Comparison of ENCODE assay signal across 13 cellular contexts in the genomic region with DNA sequence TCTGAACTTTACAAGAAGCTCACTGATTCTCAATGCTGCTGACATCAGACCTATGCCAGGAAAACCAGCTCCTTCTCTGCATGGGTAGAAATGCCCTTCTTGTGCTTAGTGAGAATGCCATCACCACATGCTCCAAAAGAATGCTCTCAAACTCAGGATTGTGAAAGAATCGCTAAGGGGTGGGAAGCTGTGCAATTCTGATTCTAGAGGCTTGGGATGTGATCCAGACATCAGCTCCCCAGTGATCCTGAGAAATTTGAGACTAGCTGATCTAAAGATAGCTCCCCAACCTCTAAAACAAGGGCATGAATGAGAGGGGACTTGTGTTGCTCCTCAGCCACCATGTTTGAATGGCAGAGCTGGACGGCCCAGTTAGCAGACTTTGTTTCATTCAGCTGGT.
DNase-seq lines count a peak whose midpoint lies in the region; ATAC-seq and TF ChIP-seq lines count a peak whose summit lies in the region.
"Had no signal": no experiment of that assay in that cellular context is flagged by ENCODE, and none has a peak within 500 bp of the region (broad histone marks: within the 10 kb centered on the region; RNA-seq: fewer than 3 reads in every experiment).

No MANE protein-coding gene starts in this region.

- CTCF ChIA-PET in BJ (lab: Yijun Ruan, JAX): interaction anchor here (1.1 to 1.6 kb wide), 2 partner anchors 11 to 24 kb away, joined by 3 to 4 read pairs; no protein-coding TSS in a partner anchor

- no peaks in the 10 kb centered on the region for H3K27me3 ChIP-seq in BJ (ENCODE audit: control insufficient read depth, insufficient read depth, low read length)
- H3K27me3 ChIP-seq: uterus had no signal

- ATAC-seq in SK-N-SH treated with all-trans-retinoic acid at 6 μM for 48 hours: peak; percentile 39
- no peak for ATAC-seq in GM21576 (IDR thresholded peaks at IDR 0.05; ENCODE audit: unreplicated experiment)
- no peak for ATAC-seq in HG03159 (IDR thresholded peaks at IDR 0.05; ENCODE audit: unreplicated experiment)
- ATAC-seq: CD8-positive, alpha-beta T cell; mucosa of descending colon had no signal

- in situ Hi-C loops in GM13977 (cut with MboI; ENCODE audit: low pct_unique_long_range_greater_than_20kb, low sequenced_read_pairs, unreplicated experiment): no loop called here

- H3K4me3 ChIP-seq in BJ (ENCODE audit: low read depth, low read length): no peak overlapping the region
- no peak overlapping the region for H3K4me3 ChIP-seq in retinal pigment epithelial cell (ENCODE audit: low read length)
- H3K4me3 ChIP-seq: mucosa of descending colon, uterus had no signal

- no peaks in the 10 kb centered on the region; the same call in 1 of the 2 replicates for H3K36me3 ChIP-seq in BJ (ENCODE audit: control insufficient read depth, insufficient read depth, low read length)
- H3K36me3 ChIP-seq: uterus had no signal

- DNase-seq in BJ (ENCODE audit: low read depth) (peak; percentile 61), fibroblast of peridontal ligament (ENCODE audit: extremely low read depth) (peak; percentile 94), retinal pigment epithelial cell (ENCODE audit: low read depth) (peak; percentile 48), GM13977 (ENCODE audit: low spot score) (no peak)
- no peak for DNase-seq in stimulated activated naive CD4-positive, alpha-beta T cell (lab: John Stamatoyannopoulos, UW)
- DNase-seq: H7; mucosa of descending colon; stimulated activated CD4-positive, alpha-beta T cell treated with anti-CD3 and anti-CD28 coated beads, Interleukin-4, amount 100 ng/mL, for 1 hour; uterus had no signal

- no peak for TF ChIP-seq CTCF in BJ (IDR thresholded peaks at IDR 0.05; ENCODE audit: insufficient read depth, low read depth, low read length)
- TF ChIP-seq CTCF in retinal pigment epithelial cell (conservative IDR thresholded peaks at IDR 0.05; ENCODE audit: low read depth, low read length): no peak
- TF ChIP-seq CTCF in GM13977 (IDR thresholded peaks at IDR 0.05; ENCODE audit: extremely low read depth, insufficient read depth, missing control alignments): no peak

- POLR2A ChIA-PET in BJ (lab: Charles Lee): interaction anchor here (0.6 kb wide), 1 partner anchor 92 kb away, joined by 7 read pairs; no protein-coding TSS in a partner anchor

TF ChIP-seq in SK-N-SH treated with all-trans-retinoic acid at 6 μM for 48 hours, 23 proteins besides CTCF, POLR2A, EP300 and RAD21:
- TF ChIP-seq OSR1 (CRISPR knock-in tag; IDR thresholded peaks at IDR 0.05): no peak
- TF ChIP-seq ZFP30 (CRISPR knock-in tag; IDR thresholded peaks at IDR 0.05): no peak
- TF ChIP-seq ZNF565 (CRISPR knock-in tag; conservative IDR thresholded peaks at IDR 0.05; ENCODE audit: low read depth): no peak
- TF ChIP-seq, protein P1, sequence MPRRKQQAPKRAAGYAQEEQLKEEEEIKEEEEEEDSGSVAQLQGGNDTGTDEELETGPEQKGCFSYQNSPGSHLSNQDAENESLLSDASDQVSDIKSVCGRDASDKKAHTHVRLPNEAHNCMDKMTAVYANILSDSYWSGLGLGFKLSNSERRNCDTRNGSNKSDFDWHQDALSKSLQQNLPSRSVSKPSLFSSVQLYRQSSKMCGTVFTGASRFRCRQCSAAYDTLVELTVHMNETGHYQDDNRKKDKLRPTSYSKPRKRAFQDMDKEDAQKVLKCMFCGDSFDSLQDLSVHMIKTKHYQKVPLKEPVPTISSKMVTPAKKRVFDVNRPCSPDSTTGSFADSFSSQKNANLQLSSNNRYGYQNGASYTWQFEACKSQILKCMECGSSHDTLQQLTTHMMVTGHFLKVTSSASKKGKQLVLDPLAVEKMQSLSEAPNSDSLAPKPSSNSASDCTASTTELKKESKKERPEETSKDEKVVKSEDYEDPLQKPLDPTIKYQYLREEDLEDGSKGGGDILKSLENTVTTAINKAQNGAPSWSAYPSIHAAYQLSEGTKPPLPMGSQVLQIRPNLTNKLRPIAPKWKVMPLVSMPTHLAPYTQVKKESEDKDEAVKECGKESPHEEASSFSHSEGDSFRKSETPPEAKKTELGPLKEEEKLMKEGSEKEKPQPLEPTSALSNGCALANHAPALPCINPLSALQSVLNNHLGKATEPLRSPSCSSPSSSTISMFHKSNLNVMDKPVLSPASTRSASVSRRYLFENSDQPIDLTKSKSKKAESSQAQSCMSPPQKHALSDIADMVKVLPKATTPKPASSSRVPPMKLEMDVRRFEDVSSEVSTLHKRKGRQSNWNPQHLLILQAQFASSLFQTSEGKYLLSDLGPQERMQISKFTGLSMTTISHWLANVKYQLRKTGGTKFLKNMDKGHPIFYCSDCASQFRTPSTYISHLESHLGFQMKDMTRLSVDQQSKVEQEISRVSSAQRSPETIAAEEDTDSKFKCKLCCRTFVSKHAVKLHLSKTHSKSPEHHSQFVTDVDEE (CRISPR knock-in tag; IDR thresholded peaks at IDR 0.05): no peak
- TF ChIP-seq, protein P2, sequence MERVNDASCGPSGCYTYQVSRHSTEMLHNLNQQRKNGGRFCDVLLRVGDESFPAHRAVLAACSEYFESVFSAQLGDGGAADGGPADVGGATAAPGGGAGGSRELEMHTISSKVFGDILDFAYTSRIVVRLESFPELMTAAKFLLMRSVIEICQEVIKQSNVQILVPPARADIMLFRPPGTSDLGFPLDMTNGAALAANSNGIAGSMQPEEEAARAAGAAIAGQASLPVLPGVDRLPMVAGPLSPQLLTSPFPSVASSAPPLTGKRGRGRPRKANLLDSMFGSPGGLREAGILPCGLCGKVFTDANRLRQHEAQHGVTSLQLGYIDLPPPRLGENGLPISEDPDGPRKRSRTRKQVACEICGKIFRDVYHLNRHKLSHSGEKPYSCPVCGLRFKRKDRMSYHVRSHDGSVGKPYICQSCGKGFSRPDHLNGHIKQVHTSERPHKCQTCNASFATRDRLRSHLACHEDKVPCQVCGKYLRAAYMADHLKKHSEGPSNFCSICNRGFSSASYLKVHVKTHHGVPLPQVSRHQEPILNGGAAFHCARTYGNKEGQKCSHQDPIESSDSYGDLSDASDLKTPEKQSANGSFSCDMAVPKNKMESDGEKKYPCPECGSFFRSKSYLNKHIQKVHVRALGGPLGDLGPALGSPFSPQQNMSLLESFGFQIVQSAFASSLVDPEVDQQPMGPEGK (CRISPR knock-in tag; IDR thresholded peaks at IDR 0.05; ENCODE audit: borderline replicate concordance): no peak
- TF ChIP-seq PPARA (CRISPR knock-in tag; IDR thresholded peaks at IDR 0.05; ENCODE audit: borderline replicate concordance): no peak
- TF ChIP-seq ARNTL (CRISPR knock-in tag; IDR thresholded peaks at IDR 0.05; ENCODE audit: borderline replicate concordance, low read depth): no peak
- TF ChIP-seq TOX (CRISPR knock-in tag; IDR thresholded peaks at IDR 0.05; ENCODE audit: borderline replicate concordance): no peak
- no peak for TF ChIP-seq ESRRG (CRISPR knock-in tag; IDR thresholded peaks at IDR 0.05)
TF ChIP-seq in SK-N-SH treated with all-trans-retinoic acid at 6 μM for 48 hours: peak in this region for 0.

Comparison
In these comparisons a context has a peak if more than half of its experiments do, and no peak if none do; other contexts are left out.
1. DNase-seq: peak in BJ (single experiment), fibroblast of peridontal ligament (single experiment) and retinal pigment epithelial cell (single experiment); none in GM13977 (single experiment) and stimulated activated naive CD4-positive, alpha-beta T cell (0 of 6).